ENCODE assay signal across 13 cellular contexts in the genomic region with DNA sequence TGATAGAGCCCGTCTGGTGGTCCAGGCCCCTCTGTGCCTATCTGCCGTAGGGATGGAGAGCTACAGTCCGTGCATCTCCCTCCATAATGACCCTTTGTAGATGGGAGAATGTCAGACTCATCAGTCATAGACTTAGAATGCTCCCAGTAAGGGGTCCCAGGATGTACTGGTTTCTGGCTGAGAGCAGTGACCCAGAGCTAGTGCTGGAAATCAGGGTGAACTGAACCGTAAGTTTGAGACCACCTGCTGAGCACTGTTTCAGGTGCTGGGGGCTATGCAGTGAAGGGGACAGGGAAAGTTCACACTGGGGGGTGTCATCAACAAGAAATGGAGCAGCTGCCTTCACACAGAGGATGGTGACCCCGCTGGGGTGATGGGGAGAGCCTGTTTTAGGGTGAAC. TPM values are rescaled to one million over a fixed set of nuclear protein-coding genes. Genes with fewer than 3 reads are reported as not detected.
A peak's percentile ranks its signal among the peaks of the same experiment; 100 is the strongest.
DNase-seq lines count a peak whose midpoint lies in the region; ATAC-seq and TF ChIP-seq lines count a peak whose summit lies in the region.
"Had no signal": no experiment of that assay in that cellular context is flagged by ENCODE, and none has a peak within 500 bp of the region (broad histone marks: within the 10 kb centered on the region; RNA-seq: fewer than 3 reads in every experiment).

No MANE protein-coding gene starts in this region.

- H3K4me1 ChIP-seq in heart right ventricle, result peaks cover 32 to 87% (median 74%) of the 10 kb centered on the region in 9 donors
- H3K4me1 ChIP-seq in thyroid gland, result peaks cover 8 to 50% of the 10 kb centered on the region in 2 donors

- intact Hi-C loops in heart right ventricle (cut with DNase I) (no loop called here), left cardiac atrium (cut with DNase I) (no loop called here), dorsolateral prefrontal cortex (cut with DNase I) (no loop called here), thyroid gland (cut with DNase I) (no loop called here)

- peaks cover 40% of the 10 kb centered on the region for H3K4me1 Mint-ChIP-seq in nephron

- no peak for TF ChIP-seq POLR2A in thyroid gland (IDR thresholded peaks at IDR 0.05)

- peak overlapping the region; percentile 9 to 55 (median 44) for H3K27ac Mint-ChIP-seq in nephron

- peak overlapping the region in 9 of 10 donors; percentile 42 to 84 (median 79) for H3K27ac ChIP-seq in heart right ventricle
- H3K27ac ChIP-seq in dorsolateral prefrontal cortex, result peak overlapping the region in 37 of 59 donors; percentile 0 to 90 (median 73)
- H3K27ac ChIP-seq in thyroid gland, result peak overlapping the region; percentile 3 to 40 (median 27)

- H3K9me3 ChIP-seq in heart right ventricle (no peaks in the 10 kb centered on the region), thyroid gland (no peaks in the 10 kb centered on the region)

- ATAC-seq in heart right ventricle, result no peak
- no peak for ATAC-seq in left cardiac atrium
- ATAC-seq in GM18868 (IDR thresholded peaks at IDR 0.05; ENCODE audit: unreplicated experiment), result no peak
- no peak for ATAC-seq in GM18502 (IDR thresholded peaks at IDR 0.05; ENCODE audit: poor library complexity, unreplicated experiment)

- no peaks in the 10 kb centered on the region for H3K36me3 Mint-ChIP-seq in nephron (ENCODE audit: low read depth)

- H3K36me3 ChIP-seq in heart right ventricle (no peaks in the 10 kb centered on the region), thyroid gland (no peaks in the 10 kb centered on the region)

- H3K27me3 ChIP-seq in heart right ventricle (no peaks in the 10 kb centered on the region), dorsolateral prefrontal cortex (no peaks in the 10 kb centered on the region), thyroid gland (no peaks in the 10 kb centered on the region)

- H3K27me3 Mint-ChIP-seq in nephron (ENCODE audit: low read depth), result peaks cover 14% of the 10 kb centered on the region

- no peak for DNase-seq in heart right ventricle
- DNase-seq in left cardiac atrium, result no peak
- no peak for DNase-seq in dorsolateral prefrontal cortex
- no peak for DNase-seq in thyroid gland
- DNase-seq in Ammon's horn (ENCODE audit: low spot score), result no peak
- DNase-seq: NCI-H1092, NCI-H226, NCI-H526 had no signal

- H3K9me3 Mint-ChIP-seq in nephron, result no peaks in the 10 kb centered on the region

- 65 to 72% methylated on average over 5 of the region's 5 CpGs for WGBS in heart right ventricle, 2 donors
- WGBS in thyroid gland, 2 donors, result 71 to 92% methylated on average over 4 of the region's 5 CpGs

- peak overlapping the region in 3 of 10 donors; percentile 2 to 43 (median 5) for H3K4me3 ChIP-seq in heart right ventricle
- H3K4me3 ChIP-seq in dorsolateral prefrontal cortex, result no peak overlapping the region
- H3K4me3 ChIP-seq in thyroid gland (replicated peaks in 1 of 3), result no peak overlapping the region
- H3K4me3 ChIP-seq: GM12878 had no signal

- no peak overlapping the region for H3K4me3 Mint-ChIP-seq in nephron

- no peak for TF ChIP-seq CTCF in heart right ventricle (IDR thresholded peaks at IDR 0.05)
- TF ChIP-seq CTCF in dorsolateral prefrontal cortex (IDR thresholded peaks at IDR 0.05 in 54 of 56, conservative IDR thresholded peaks at IDR 0.05 in 2 of 56; ENCODE audit: low read depth in 1 of 56, partially characterized antibody in 56 of 56), result no peak
- no peak for TF ChIP-seq CTCF in nephron (IDR thresholded peaks at IDR 0.05; ENCODE audit: unreplicated experiment in 3 of 3)
- no peak for TF ChIP-seq CTCF in thyroid gland (IDR thresholded peaks at IDR 0.05)

RNA-seq across cellular contexts. Expression of a gene that starts 34.1 kb away (rescaled TPM):
- 1 to 10 TPM in 5 of 10 donors, under 1 TPM in 5; 0.49 to 1.4 (median 0.98) TPM for total RNA-seq in heart right ventricle
- under 1 TPM; 0.14 to 0.44 TPM for polyA plus RNA-seq in heart right ventricle
- total RNA-seq in left cardiac atrium, result under 1 TPM; 0.41 to 0.65 TPM
- 100 to 1,000 TPM in 1 of 120 experiments, 10 to 100 TPM in 119; 10.8 to 211 (median 33.5) TPM for total RNA-seq in dorsolateral prefrontal cortex
- total RNA-seq in thyroid gland, result 10 to 100 TPM in 3 of 4 donors, 1 to 10 TPM in 1; 9.4 to 27.7 (median 18.3) TPM
- total RNA-seq: MCF 10A had no signal

Comparison
In these comparisons a context has a peak if more than half of its experiments do, and no peak if none do; other contexts are left out.
1. H3K27ac ChIP-seq: peak in every context shown above with its lines; median percentile 79 in heart right ventricle; 73 in dorsolateral prefrontal cortex; 27 in thyroid gland.
2. RNA of a gene that starts 34.1 kb away (total RNA-seq): 10.8 to 211 TPM in dorsolateral prefrontal cortex and 9.4 to 27.7 TPM in thyroid gland; 0.49 to 1.4 TPM in heart right ventricle and 0.41 to 0.65 TPM in left cardiac atrium; every median in the first group is over 4 times any median in the second.